11 cellular contexts compared by ENCODE assay signal in genomic region chr18:7958081-7958896, GRCh38.
A peak's percentile ranks its signal among the peaks of the same experiment; 100 is the strongest.
DNase-seq lines count a peak whose midpoint lies in the region; ATAC-seq and TF ChIP-seq lines count a peak whose summit lies in the region.
"Had no signal": no experiment of that assay in that cellular context is flagged by ENCODE, and none has a peak within 500 bp of the region (broad histone marks: within the 10 kb centered on the region; RNA-seq: fewer than 3 reads in every experiment).

No MANE protein-coding gene starts in this region.

- H3K4me3 ChIP-seq in choroid plexus epithelial cell (ENCODE audit: low read depth, low read length), result peak overlapping the region; percentile 34
- H3K4me3 ChIP-seq in spleen, result peak overlapping the region in 2 of 8 donors; percentile 18 to 35
- H3K4me3 ChIP-seq: right lobe of liver, SJCRH30 had no signal

- intact Hi-C loops in spleen (cut with DNase I; ENCODE audit: low total_unique reads), result no loop called here

- H3K27ac Mint-ChIP-seq in activated CD8-positive, alpha-beta memory T cell treated with anti-CD3 and anti-CD28 coated beads, Interleukin-2, amount 10 ng/mL, durations not matched to agents 7 days and 5 days, result peak overlapping the region; percentile 89

- CTCF ChIA-PET in activated CD8-positive, alpha-beta memory T cell treated with anti-CD3 and anti-CD28 coated beads, Interleukin-2, amount 10 ng/mL, durations not matched to agents 7 days and 5 days (lab: Charles Lee), result no interaction called here

- 35 to 71% (median 51%) methylated on average over 4 of the region's 4 CpGs for WGBS in spleen, 5 donors

- no peaks in the 10 kb centered on the region for H3K27me3 Mint-ChIP-seq in activated CD8-positive, alpha-beta memory T cell treated with anti-CD3 and anti-CD28 coated beads, Interleukin-2, amount 10 ng/mL, durations not matched to agents 7 days and 5 days

- peaks cover 1% of the 10 kb centered on the region for H3K36me3 Mint-ChIP-seq in activated CD8-positive, alpha-beta memory T cell treated with anti-CD3 and anti-CD28 coated beads, Interleukin-2, amount 10 ng/mL, durations not matched to agents 7 days and 5 days

- ATAC-seq in activated CD8-positive, alpha-beta memory T cell treated with anti-CD3 and anti-CD28 coated beads, Interleukin-2, amount 10 ng/mL, durations not matched to agents 7 days and 5 days, result peak; percentile 60
- ATAC-seq in GM21423 (IDR thresholded peaks at IDR 0.05; ENCODE audit: unreplicated experiment), result no peak

- no peaks in the 10 kb centered on the region for H3K36me3 ChIP-seq in spleen
- H3K36me3 ChIP-seq: right lobe of liver, SJCRH30 had no signal

- H3K9me3 ChIP-seq in spleen, result no peaks in the 10 kb centered on the region
- H3K9me3 ChIP-seq: right lobe of liver, SJCRH30 had no signal

- DNase-seq in activated CD8-positive, alpha-beta memory T cell treated with anti-CD3 and anti-CD28 coated beads, Interleukin-2, amount 10 ng/mL, durations not matched to agents 7 days and 5 days, result no peak
- DNase-seq in activated CD8-positive, alpha-beta memory T cell treated with anti-CD3 and anti-CD28 coated beads, Interleukin-2, amount 50 U/mL, for 4 hours, result no peak
- peak; percentile 40 for DNase-seq in NCI-H2029 treated with DMSO at 0.1 percent for 48 hours (lab: John Stamatoyannopoulos, UW)
- DNase-seq in choroid plexus epithelial cell (ENCODE audit: low read depth), result peak; percentile 61
- no peak for DNase-seq in spleen
- no peak for DNase-seq in effector CD8-positive, alpha-beta T cell (lab: John Stamatoyannopoulos, UW)
- DNase-seq in activated CD8-positive, alpha-beta memory T cell treated with anti-CD3 and anti-CD28 coated beads for 24 hours, result no peak
- DNase-seq: activated CD8-positive, alpha-beta memory T cell treated with anti-CD3 and anti-CD28 coated beads, Interleukin-2, amount 50 U/mL, for 48 hours; right lobe of liver had no signal

- TF ChIP-seq CTCF in choroid plexus epithelial cell (conservative IDR thresholded peaks at IDR 0.05; ENCODE audit: low read depth, low read length), result no peak
- no peak for TF ChIP-seq CTCF in spleen (IDR thresholded peaks at IDR 0.05 in 8 of 11, conservative IDR thresholded peaks at IDR 0.05 in 3 of 11)

- H3K4me1 Mint-ChIP-seq in activated CD8-positive, alpha-beta memory T cell treated with anti-CD3 and anti-CD28 coated beads, Interleukin-2, amount 10 ng/mL, durations not matched to agents 7 days and 5 days, result peaks cover 24% of the 10 kb centered on the region

- H3K27ac ChIP-seq in spleen, result peak overlapping the region in 7 of 8 donors; percentile 33 to 73 (median 50)
- H3K27ac ChIP-seq: right lobe of liver, SJCRH30 had no signal

- peaks cover 0 to 20% (median 9%) of the 10 kb centered on the region in 6 donors for H3K4me1 ChIP-seq in spleen
- H3K4me1 ChIP-seq: right lobe of liver had no signal

- peak overlapping the region; percentile 39 for H3K4me3 Mint-ChIP-seq in activated CD8-positive, alpha-beta memory T cell treated with anti-CD3 and anti-CD28 coated beads, Interleukin-2, amount 10 ng/mL, durations not matched to agents 7 days and 5 days

- H3K9me3 Mint-ChIP-seq in activated CD8-positive, alpha-beta memory T cell treated with anti-CD3 and anti-CD28 coated beads, Interleukin-2, amount 10 ng/mL, durations not matched to agents 7 days and 5 days (ENCODE audit: low read depth), result no peaks in the 10 kb centered on the region

- H3K27me3 ChIP-seq in spleen (replicated peaks in 1 of 7), result no peaks in the 10 kb centered on the region
- H3K27me3 ChIP-seq: right lobe of liver, SJCRH30 had no signal

- no peak for TF ChIP-seq POLR2A in spleen (IDR thresholded peaks at IDR 0.05)

Comparison
In these comparisons a context has a peak if more than half of its experiments do, and no peak if none do; other contexts are left out.
1. DNase-seq: peak in NCI-H2029 treated with DMSO at 0.1 percent for 48 hours (single experiment) and choroid plexus epithelial cell (single experiment); none in activated CD8-positive, alpha-beta memory T cell treated with anti-CD3 and anti-CD28 coated beads, Interleukin-2, amount 10 ng/mL, durations not matched to agents 7 days and 5 days (single experiment), activated CD8-positive, alpha-beta memory T cell treated with anti-CD3 and anti-CD28 coated beads, Interleukin-2, amount 50 U/mL, for 4 hours (single experiment), spleen (single experiment), effector CD8-positive, alpha-beta T cell (single experiment) and activated CD8-positive, alpha-beta memory T cell treated with anti-CD3 and anti-CD28 coated beads for 24 hours (single experiment).